In the genomic region with DNA sequence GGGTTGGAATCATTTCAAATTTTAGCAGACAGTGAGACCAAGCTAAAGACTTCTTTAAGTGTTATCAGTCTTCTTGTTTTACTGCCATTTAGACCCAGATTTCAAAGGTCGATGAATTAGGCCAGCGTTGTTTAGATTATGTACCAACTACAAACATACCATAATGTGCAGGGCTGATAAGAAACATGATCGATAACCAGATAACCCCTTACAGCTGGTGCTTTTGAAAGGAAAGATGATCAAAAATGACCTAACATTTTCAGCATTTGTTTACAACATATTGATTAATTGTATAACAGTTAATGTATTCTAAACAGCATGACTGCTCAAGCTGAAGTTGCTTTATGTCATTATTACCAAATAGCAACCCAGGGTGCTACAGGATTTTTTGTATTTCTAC, we compare ENCODE assay signal across 24 cellular contexts.
"Had no signal": no experiment of that assay in that cellular context is flagged by ENCODE, and none has a peak within 500 bp of the region (broad histone marks: within the 10 kb centered on the region; RNA-seq: fewer than 3 reads in every experiment).

No MANE protein-coding gene starts in this region.

- DNase-seq: Kasumi-1, MM.1S, NCI-H1092 treated with DMSO at 0.1 percent for 48 hours, NCI-H1436, NCI-H187, NCI-H2029, NCI-H2081 treated with DMSO at 0.1 percent for 48 hours, NCI-H2171, NCI-H226, NCI-H446, NCI-H510A, NCI-H524 treated with DMSO at 0.1 percent for 48 hours, NCI-H69, NCI-H774, Right ventricle myocardium superior, RPMI8226, SIG-M5 had no signal

- H3K4me2 ChIP-seq: KMS-11 had no signal

- H3K36me3 ChIP-seq: SJSA1 had no signal

- ATAC-seq: K562 had no signal

- H3K9ac ChIP-seq: KMS-11 had no signal

- H3K27ac ChIP-seq: HL-60, KMS-11, SJSA1, SK-N-MC had no signal

- FAIRE-seq: HTR-8/SVneo, K562, RCC 7860 had no signal

- H3K4me1 ChIP-seq: SJSA1 had no signal

- H3K9me3 ChIP-seq: SJSA1 had no signal

- H3K4me3 ChIP-seq: K562, SJSA1, SK-N-MC had no signal
